ENCODE assay signal across 1 cellular context in the genomic region with DNA sequence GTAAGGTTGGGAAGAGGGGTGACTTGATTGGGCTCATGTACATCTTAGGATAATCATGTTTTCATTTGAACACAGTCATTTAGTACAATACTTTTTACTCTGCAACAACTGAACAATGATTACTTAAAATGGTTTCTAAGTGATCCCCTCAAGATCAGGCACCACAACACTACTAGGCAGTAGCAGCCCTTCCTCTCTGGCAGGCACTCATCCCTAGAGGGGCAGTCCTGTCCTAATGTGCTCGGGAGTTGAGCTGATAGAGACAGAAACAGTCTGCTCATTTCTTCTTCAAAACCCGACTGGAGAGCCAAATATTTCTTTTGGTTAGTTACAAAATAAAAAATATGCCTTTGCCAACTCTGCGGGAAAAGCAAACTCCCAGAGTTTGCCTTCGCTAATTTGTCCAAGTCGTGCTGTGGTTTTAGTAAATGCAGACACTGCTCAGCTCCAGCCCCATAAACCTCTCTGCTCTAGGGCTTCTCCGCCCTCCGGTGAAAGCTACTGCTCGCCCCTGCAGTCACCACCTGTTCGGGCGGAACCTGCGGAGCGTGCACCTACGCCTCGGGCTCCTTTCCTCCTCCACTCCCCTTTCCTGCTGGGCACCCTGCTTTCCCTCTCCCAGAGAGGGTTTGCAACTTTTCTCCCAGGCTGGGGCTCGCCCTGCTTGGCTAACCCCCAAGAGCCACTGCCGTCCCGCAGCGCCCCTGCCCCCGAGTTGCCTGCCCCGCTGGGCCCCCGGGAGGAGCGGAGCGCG.
TF ChIP-seq lines count a peak whose summit lies in the region.

No MANE protein-coding gene starts in this region.

TF ChIP-seq in HEK293, 187 proteins besides CTCF, POLR2A, EP300 and RAD21 (continued from another document):
- no peak for TF ChIP-seq ZNF530 (tag by site-specific recombination; IDR thresholded peaks at IDR 0.05; ENCODE audit: low read depth)
- TF ChIP-seq ZNF610 (tag by site-specific recombination; IDR thresholded peaks at IDR 0.05; ENCODE audit: borderline replicate concordance) = no peak
- TF ChIP-seq, protein P1, sequence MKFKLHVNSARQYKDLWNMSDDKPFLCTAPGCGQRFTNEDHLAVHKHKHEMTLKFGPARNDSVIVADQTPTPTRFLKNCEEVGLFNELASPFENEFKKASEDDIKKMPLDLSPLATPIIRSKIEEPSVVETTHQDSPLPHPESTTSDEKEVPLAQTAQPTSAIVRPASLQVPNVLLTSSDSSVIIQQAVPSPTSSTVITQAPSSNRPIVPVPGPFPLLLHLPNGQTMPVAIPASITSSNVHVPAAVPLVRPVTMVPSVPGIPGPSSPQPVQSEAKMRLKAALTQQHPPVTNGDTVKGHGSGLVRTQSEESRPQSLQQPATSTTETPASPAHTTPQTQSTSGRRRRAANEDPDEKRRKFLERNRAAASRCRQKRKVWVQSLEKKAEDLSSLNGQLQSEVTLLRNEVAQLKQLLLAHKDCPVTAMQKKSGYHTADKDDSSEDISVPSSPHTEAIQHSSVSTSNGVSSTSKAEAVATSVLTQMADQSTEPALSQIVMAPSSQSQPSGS (tag by site-specific recombination; IDR thresholded peaks at IDR 0.05; ENCODE audit: low read depth) = no peak
- peak; percentile 61 for TF ChIP-seq ZNF600 (tag by site-specific recombination; IDR thresholded peaks at IDR 0.05)
- peak; percentile 56 for TF ChIP-seq SP3 (tag by site-specific recombination; IDR thresholded peaks at IDR 0.05)
- no peak for TF ChIP-seq OVOL3 (tag by site-specific recombination; IDR thresholded peaks at IDR 0.05)
- TF ChIP-seq, protein P2, sequence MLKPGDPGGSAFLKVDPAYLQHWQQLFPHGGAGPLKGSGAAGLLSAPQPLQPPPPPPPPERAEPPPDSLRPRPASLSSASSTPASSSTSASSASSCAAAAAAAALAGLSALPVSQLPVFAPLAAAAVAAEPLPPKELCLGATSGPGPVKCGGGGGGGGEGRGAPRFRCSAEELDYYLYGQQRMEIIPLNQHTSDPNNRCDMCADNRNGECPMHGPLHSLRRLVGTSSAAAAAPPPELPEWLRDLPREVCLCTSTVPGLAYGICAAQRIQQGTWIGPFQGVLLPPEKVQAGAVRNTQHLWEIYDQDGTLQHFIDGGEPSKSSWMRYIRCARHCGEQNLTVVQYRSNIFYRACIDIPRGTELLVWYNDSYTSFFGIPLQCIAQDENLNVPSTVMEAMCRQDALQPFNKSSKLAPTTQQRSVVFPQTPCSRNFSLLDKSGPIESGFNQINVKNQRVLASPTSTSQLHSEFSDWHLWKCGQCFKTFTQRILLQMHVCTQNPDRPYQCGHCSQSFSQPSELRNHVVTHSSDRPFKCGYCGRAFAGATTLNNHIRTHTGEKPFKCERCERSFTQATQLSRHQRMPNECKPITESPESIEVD (tag by site-specific recombination; IDR thresholded peaks at IDR 0.05) = no peak
- 0 out of 2 replicates have a peak, but pooled peaks have one; percentile 30 for TF ChIP-seq SP7 (tag by site-specific recombination; IDR thresholded peaks at IDR 0.05)
- TF ChIP-seq BCL11B (tag by site-specific recombination; IDR thresholded peaks at IDR 0.05; ENCODE audit: low read depth) = no peak
- no peak for TF ChIP-seq ZNF548 (tag by site-specific recombination; IDR thresholded peaks at IDR 0.05)
- no peak for TF ChIP-seq ZNF132 (tag by site-specific recombination; IDR thresholded peaks at IDR 0.05; ENCODE audit: borderline replicate concordance)
- 0 out of 2 replicates have a peak, but pooled peaks have one; percentile 27 for TF ChIP-seq ZNF423 (tag by site-specific recombination; IDR thresholded peaks at IDR 0.05)
- no peak for TF ChIP-seq ZNF514 (tag by site-specific recombination; IDR thresholded peaks at IDR 0.05)
- TF ChIP-seq ZNF2 (tag by site-specific recombination; IDR thresholded peaks at IDR 0.05) = no peak
- TF ChIP-seq ZFP69B (tag by site-specific recombination; IDR thresholded peaks at IDR 0.05) = no peak
- TF ChIP-seq WT1 (tag by site-specific recombination; IDR thresholded peaks at IDR 0.05) = no peak
- TF ChIP-seq ZNF549 (tag by site-specific recombination; IDR thresholded peaks at IDR 0.05) = no peak
